Comparison of ENCODE assay signal across 25 cellular contexts in the genomic region with DNA sequence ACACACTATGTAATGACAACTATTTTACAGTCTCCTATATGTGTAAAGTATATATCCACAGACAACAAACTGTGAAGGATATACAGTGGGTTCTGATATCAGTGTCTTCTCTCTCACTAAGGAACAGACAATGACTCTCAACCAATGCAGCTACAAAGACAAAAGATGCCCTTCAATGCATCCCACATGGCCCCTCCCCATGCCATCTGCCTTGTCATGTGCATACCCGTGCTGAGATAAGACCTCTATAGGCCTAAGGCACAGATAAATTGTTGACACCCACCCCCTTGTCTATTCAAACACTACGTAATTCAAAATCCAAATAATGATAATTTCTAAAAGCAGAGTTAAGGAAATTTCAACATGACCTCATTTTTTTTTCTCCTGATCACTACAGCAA.
"Had no signal": no experiment of that assay in that cellular context is flagged by ENCODE, and none has a peak within 500 bp of the region (broad histone marks: within the 10 kb centered on the region; RNA-seq: fewer than 3 reads in every experiment).

No MANE protein-coding gene starts in this region.

- DNase-seq: activated B cell treated with CpG ODN at 0.5 μM for 24 hours; activated CD4-positive, alpha-beta memory T cell treated with anti-CD3 and anti-CD28 coated beads for 36 hours; activated CD4-positive, alpha-beta T cell treated with anti-CD3 and anti-CD28 coated beads for 1 hour; activated CD4-positive, alpha-beta T cell treated with anti-CD3 and anti-CD28 coated beads, Interleukin-2, amount 10 ng/mL, durations not matched to agents 24 days and 14 days; activated CD8-positive, alpha-beta memory T cell treated with anti-CD3 and anti-CD28 coated beads for 24 hours; activated effector memory CD4-positive, alpha-beta T cell treated with anti-CD3 and anti-CD28 coated beads, Interleukin-2, amount 50 U/mL, for 16 hours; activated naive CD4-positive, alpha-beta T cell treated with Interleukin-2 at 50 U/mL for 16 hours; activated naive CD8-positive, alpha-beta T cell treated with anti-CD3 and anti-CD28 coated beads, Interleukin-2, amount 50 U/mL, for 24 hours; activated T-cell treated with anti-CD3 and anti-CD28 coated beads, Interleukin-2, amount 50 U/mL, for 4 hours; amniotic stem cell; body of pancreas; central memory CD4-positive, alpha-beta T cell; KG1; NCI-H1092; NCI-H1417; NCI-H1694 treated with DMSO at 0.1 percent for 48 hours; NCI-H2029 treated with DMSO at 0.1 percent for 48 hours; Peyer's patch; Right ventricle myocardium superior; SJCRH30; T-cell; T-helper 2 cell; T1000 had no signal

- ATAC-seq: activated naive CD4-positive, alpha-beta T cell treated with anti-CD3 and anti-CD28 coated beads, Interleukin-2, amount 50 U/mL, for 72 hours; activated naive CD8-positive, alpha-beta T cell treated with anti-CD3 and anti-CD28 coated beads, Interleukin-2, amount 50 U/mL, for 24 hours; activated T-cell treated with anti-CD3 and anti-CD28 coated beads, Interleukin-2, amount 50 U/mL, for 4 hours; body of pancreas; T-cell had no signal

- H3K9me3 ChIP-seq: ascending aorta, body of pancreas, Peyer's patch, SJCRH30 had no signal

- H3K36me3 ChIP-seq: ascending aorta, Peyer's patch, SJCRH30 had no signal

- H3K27me3 ChIP-seq: ascending aorta, body of pancreas, Peyer's patch, SJCRH30 had no signal

- H3K4me1 ChIP-seq: ascending aorta, body of pancreas, Peyer's patch had no signal

- H3K4me3 ChIP-seq: ascending aorta, body of pancreas, Peyer's patch, SJCRH30 had no signal
